9 cellular contexts compared by ENCODE assay signal in the genomic region with DNA sequence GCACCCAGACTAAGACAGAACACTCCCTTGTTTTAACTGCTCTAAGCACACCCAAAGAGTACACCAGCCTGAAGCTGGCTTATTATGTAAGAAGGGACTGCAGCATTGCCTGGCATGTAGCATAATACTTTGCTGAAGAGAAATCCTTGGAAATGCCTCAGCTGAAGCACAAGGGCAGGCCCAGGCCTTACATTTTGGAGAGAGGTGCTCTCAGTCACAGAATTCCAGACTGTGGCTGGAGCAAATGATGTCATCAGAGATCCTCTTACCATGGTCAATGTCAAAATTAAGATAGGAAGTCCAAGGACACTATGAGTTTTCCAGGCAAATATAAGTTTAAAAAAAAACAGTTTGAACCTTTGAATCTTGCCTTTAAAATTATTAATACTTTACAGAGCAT. TPM values are rescaled to one million over a fixed set of nuclear protein-coding genes. Genes with fewer than 3 reads are reported as not detected.
DNase-seq lines count a peak whose midpoint lies in the region; ATAC-seq, FAIRE-seq and TF ChIP-seq lines count a peak whose summit lies in the region.
"Had no signal": no experiment of that assay in that cellular context is flagged by ENCODE, and none has a peak within 500 bp of the region (broad histone marks: within the 10 kb centered on the region; RNA-seq: fewer than 3 reads in every experiment).

No MANE protein-coding gene starts in this region.

- no peak overlapping the region for H3K27ac ChIP-seq in CD8-positive, alpha-beta T cell (ENCODE audit: low read depth, low read length)
- no peak overlapping the region for H3K27ac ChIP-seq in HEK293 (ENCODE audit: extremely low read depth, low read depth, low read length)
- no peak overlapping the region for H3K27ac ChIP-seq in K562 (ENCODE audit: extremely low read depth, low read depth, low read length)
- peak overlapping the region; percentile 2 for H3K27ac ChIP-seq in naive thymus-derived CD4-positive, alpha-beta T cell (ENCODE audit: low read depth, low read length)
- no peak overlapping the region for H3K27ac ChIP-seq in colonic mucosa

- in situ Hi-C loops in K562 (cut with MboI) = no loop called here

- no peak for TF ChIP-seq CTCF in CD8-positive, alpha-beta T cell (IDR thresholded peaks at IDR 0.05)
- TF ChIP-seq CTCF in HEK293 (tag by site-specific recombination; IDR thresholded peaks at IDR 0.05) (no peak), K562 (IDR thresholded peaks at IDR 0.05 in 2 of 3, conservative IDR thresholded peaks at IDR 0.05 in 1 of 3; ENCODE audit: insufficient read depth in 2 of 3, low read depth in 1 of 3, low read length in 3 of 3) (no peak), colonic mucosa (IDR thresholded peaks at IDR 0.05) (no peak)

- DNase-seq in CD8-positive, alpha-beta T cell = no peak
- no peak for DNase-seq in K562 (ENCODE audit: extremely low read depth in 1 of 4, low spot score in 3 of 4)
- DNase-seq in naive thymus-derived CD4-positive, alpha-beta T cell = no peak
- no peak for DNase-seq in NCI-H1092 treated with DMSO at 0.1 percent for 48 hours (lab: John Stamatoyannopoulos, UW)
- no peak for DNase-seq in DMS153 treated with DMSO at 0.1 percent for 48 hours (lab: John Stamatoyannopoulos, UW; ENCODE audit: unreplicated experiment)
- no peak for DNase-seq in colonic mucosa
- DNase-seq: NCI-H1436 had no signal

- BruUV-seq in K562 (replicated peaks; lab: Mats Ljungman, UMichigan) = TSS peak; percentile 42

- no peaks in the 10 kb centered on the region for H3K9me1 ChIP-seq in K562 (ENCODE audit: control insufficient read depth, insufficient read depth, low read length)

- H3K79me2 ChIP-seq in K562 (ENCODE audit: control insufficient read depth, insufficient read depth, low read length) = peaks cover 10% of the 10 kb centered on the region; the same call in 1 of the 3 replicates

- H3K4me2 ChIP-seq in K562 (ENCODE audit: insufficient read depth, low read length) = peak overlapping the region; percentile 46

- no peak overlapping the region for H3K4me3 ChIP-seq in CD8-positive, alpha-beta T cell (ENCODE audit: low read depth, low read length)
- H3K4me3 ChIP-seq in HEK293 (ENCODE audit: low read depth, low read length) (no peak overlapping the region), K562 (no peak overlapping the region), colonic mucosa (no peak overlapping the region)
- H3K4me3 ChIP-seq in naive thymus-derived CD4-positive, alpha-beta T cell (ENCODE audit: low read length) = peak overlapping the region; percentile 20

- H3K4me3 Mint-ChIP-seq in CD8-positive, alpha-beta T cell = peak overlapping the region; percentile 82
- H3K4me3 Mint-ChIP-seq in naive thymus-derived CD4-positive, alpha-beta T cell = peak overlapping the region; percentile 30 to 83 (median 74)

- H3K4me1 ChIP-seq in CD8-positive, alpha-beta T cell (ENCODE audit: insufficient read depth, low read length) = peaks cover 65% of the 10 kb centered on the region
- H3K4me1 ChIP-seq in HEK293 (ENCODE audit: control insufficient read depth, insufficient read depth, low read length) (peaks cover 9% of the 10 kb centered on the region), K562 (replicated peaks in 1 of 2; ENCODE audit: control insufficient read depth in 2 of 2, insufficient read depth in 2 of 2, low read length in 2 of 2) (peaks cover 16 to 19% of the 10 kb centered on the region in 2 experiments), colonic mucosa (no peaks in the 10 kb centered on the region)
- peaks cover 17 to 51% of the 10 kb centered on the region in 2 donors for H3K4me1 ChIP-seq in naive thymus-derived CD4-positive, alpha-beta T cell (ENCODE audit: control insufficient read depth in 2 of 2, insufficient read depth in 2 of 2, low read length in 2 of 2)

- H3K27me3 ChIP-seq in CD8-positive, alpha-beta T cell (ENCODE audit: insufficient read depth, low read length) = no peaks in the 10 kb centered on the region
- H3K27me3 ChIP-seq in K562 (ENCODE audit: control insufficient read depth in 2 of 2, insufficient read depth in 2 of 2, low read length in 2 of 2) (no peaks in the 10 kb centered on the region), colonic mucosa (peaks cover 6% of the 10 kb centered on the region)
- H3K27me3 ChIP-seq in naive thymus-derived CD4-positive, alpha-beta T cell (ENCODE audit: control insufficient read depth in 2 of 2, insufficient read depth in 2 of 2, low read length in 2 of 2) = no peaks in the 10 kb centered on the region

- H3K36me3 Mint-ChIP-seq in CD8-positive, alpha-beta T cell = peaks cover 7% of the 10 kb centered on the region
- H3K36me3 Mint-ChIP-seq in naive thymus-derived CD4-positive, alpha-beta T cell = peaks cover 0 to 23% (median 0%) of the 10 kb centered on the region in 5 donors

- FAIRE-seq in K562 (lab: Jason Lieb, UNC) = no peak

- TF ChIP-seq POLR2A in K562 (conservative IDR thresholded peaks at IDR 0.05) = no peak

- no peaks in the 10 kb centered on the region for H3K9me3 ChIP-seq in CD8-positive, alpha-beta T cell (ENCODE audit: low read length)
- no peaks in the 10 kb centered on the region for H3K9me3 ChIP-seq in HEK293 (ENCODE audit: control insufficient read depth, insufficient read depth, low read depth, low read length)
- H3K9me3 ChIP-seq in K562 (replicated peaks; ENCODE audit: control insufficient read depth, insufficient read depth, low read depth, low read length) = no peaks in the 10 kb centered on the region; the same call in 1 of the 2 replicates
- no peaks in the 10 kb centered on the region for H3K9me3 ChIP-seq in naive thymus-derived CD4-positive, alpha-beta T cell (ENCODE audit: control insufficient read depth in 2 of 3, low read length in 3 of 3)
- H3K9me3 ChIP-seq in colonic mucosa = no peaks in the 10 kb centered on the region

- no peaks in the 10 kb centered on the region for H3K36me3 ChIP-seq in CD8-positive, alpha-beta T cell (ENCODE audit: insufficient read depth, low read length)
- H3K36me3 ChIP-seq in HEK293 (ENCODE audit: control insufficient read depth in 2 of 2, insufficient read depth in 1 of 2, low read length in 2 of 2) = no peaks in the 10 kb centered on the region
- H3K36me3 ChIP-seq in K562 (ENCODE audit: control insufficient read depth, insufficient read depth, low read length) = no peaks in the 10 kb centered on the region; the same call in 2 of the 3 replicates
- H3K36me3 ChIP-seq in naive thymus-derived CD4-positive, alpha-beta T cell (ENCODE audit: control insufficient read depth in 2 of 3, insufficient read depth in 3 of 3, low read length in 3 of 3) = no peaks in the 10 kb centered on the region
- no peaks in the 10 kb centered on the region for H3K36me3 ChIP-seq in colonic mucosa

- TF ChIP-seq RAD21 in K562 (CRISPR knock-in tag; conservative IDR thresholded peaks at IDR 0.05 in 1 of 2, IDR thresholded peaks at IDR 0.05 in 1 of 2) = no peak

- H3K9ac ChIP-seq in K562 (ENCODE audit: insufficient read depth in 1 of 2, low read depth in 2 of 2, low read length in 2 of 2) (no peak overlapping the region), colonic mucosa (ENCODE audit: low read depth in 2 of 2, low read length in 2 of 2) (no peak overlapping the region)

- TF ChIP-seq EP300 in K562 (IDR thresholded peaks at IDR 0.05; ENCODE audit: low read length) = no peak

- H2AFZ ChIP-seq in K562 (ENCODE audit: low read depth, low read length) = no peak overlapping the region

- POLR2A ChIA-PET in CD8-positive, alpha-beta T cell (lab: Charles Lee) = interaction anchor here (0.7 to 1.3 kb wide), 3 partner anchors 12 to 113 kb away, joined by 3 to 4 read pairs (median 3); partner anchors contain the start of gene ARHGEF6
- POLR2A ChIA-PET in HEK293 (lab: Yijun Ruan, JAX) (interaction anchor here (2.3 kb wide), 1 partner anchor 115 kb away, joined by 11 read pairs; the partner anchor contains the start of gene RBMX), K562 (lab: Yijun Ruan, JAX) (interaction anchor here (0.7 to 4.0 kb wide), 4 partner anchors 14 to 113 kb away, joined by 3 to 14 read pairs (median 6); no protein-coding TSS in a partner anchor)
- POLR2A ChIA-PET in naive thymus-derived CD4-positive, alpha-beta T cell (lab: Charles Lee) = interaction anchor here (0.7 to 3.8 kb wide), 4 partner anchors 14 to 113 kb away, joined by 3 to 29 read pairs (median 9); partner anchors contain the start of genes ARHGEF6 and RBMX

- no peak for ATAC-seq in CD8-positive, alpha-beta T cell
- ATAC-seq in K562 (no peak), HG03565 (IDR thresholded peaks at IDR 0.05; ENCODE audit: unreplicated experiment) (no peak)
- no peak for ATAC-seq in naive thymus-derived CD4-positive, alpha-beta T cell

- intact Hi-C loops in CD8-positive, alpha-beta T cell (cut with DNase I, micrococcal nuclease) = loop anchor here (2.0 to 10.0 kb wide), 4 partner anchors 15 to 286 kb away; partner anchors contain the start of gene ARHGEF6 (in 1 of the 2)
- intact Hi-C loops in K562 (cut with micrococcal nuclease) = loop anchor here (2.0 to 5.0 kb wide), 4 partner anchors 17 to 159 kb away; no protein-coding TSS in a partner anchor
- intact Hi-C loops in naive thymus-derived CD4-positive, alpha-beta T cell (cut with micrococcal nuclease) = loop anchor here (2.0 to 5.0 kb wide), 6 partner anchors 13 to 179 kb away; partner anchors contain the start of gene RBMX (in 1 of the 2)
- intact Hi-C loops in colonic mucosa (cut with DNase I) = no loop called here

- H3K9me3 Mint-ChIP-seq in CD8-positive, alpha-beta T cell = no peaks in the 10 kb centered on the region
- no peaks in the 10 kb centered on the region for H3K9me3 Mint-ChIP-seq in naive thymus-derived CD4-positive, alpha-beta T cell

- H3K27me3 Mint-ChIP-seq in CD8-positive, alpha-beta T cell (ENCODE audit: low read depth) = no peaks in the 10 kb centered on the region
- no peaks in the 10 kb centered on the region for H3K27me3 Mint-ChIP-seq in naive thymus-derived CD4-positive, alpha-beta T cell

- no peaks in the 10 kb centered on the region for H4K20me1 ChIP-seq in K562 (replicated peaks; ENCODE audit: control insufficient read depth, insufficient read depth, low read length)

- peaks cover 65% of the 10 kb centered on the region for H3K4me1 Mint-ChIP-seq in CD8-positive, alpha-beta T cell (ENCODE audit: low read depth)
- peaks cover 17 to 74% (median 62%) of the 10 kb centered on the region in 7 donors for H3K4me1 Mint-ChIP-seq in naive thymus-derived CD4-positive, alpha-beta T cell

- CTCF ChIA-PET in CD8-positive, alpha-beta T cell (lab: Charles Lee) = interaction anchor here (0.7 to 1.2 kb wide), 3 partner anchors 40 to 53 kb away, joined by 3 read pairs; no protein-coding TSS in a partner anchor
- CTCF ChIA-PET in HEK293 (lab: Yijun Ruan, JAX) = interaction anchor here (0.7 to 0.9 kb wide), 2 partner anchors 38 to 58 kb away, joined by 3 read pairs; no protein-coding TSS in a partner anchor
- CTCF ChIA-PET in K562 (lab: Yijun Ruan, JAX; ENCODE audit: low intra/inter-chr PET ratio) = no interaction called here
- CTCF ChIA-PET in naive thymus-derived CD4-positive, alpha-beta T cell (lab: Charles Lee) = no interaction called here

- H3K27ac Mint-ChIP-seq in CD8-positive, alpha-beta T cell = peak overlapping the region; percentile 12
- peak overlapping the region; percentile 51 to 87 (median 76) for H3K27ac Mint-ChIP-seq in naive thymus-derived CD4-positive, alpha-beta T cell

RNA-seq across cellular contexts. Expression of gene ARHGEF6, which starts 14.8 kb away (rescaled TPM):
- total RNA-seq in CD8-positive, alpha-beta T cell = 10 to 100 TPM; 32.2 to 33.2 TPM
- total RNA-seq in K562 (2011; cell fraction: chromatin; rRNA removed; ENCODE audit: low replicate concordance) = 2.3 and 4.7 TPM in 2 replicates
- total RNA-seq in K562 (2011; cell fraction: nucleolus; rRNA removed) = 1.3 TPM in 2 replicates
- 2.0 and 4.1 TPM in 2 replicates for total RNA-seq in K562 (2011; cell fraction: nucleoplasm; rRNA removed)
- 7.4 and 9.5 TPM in 2 replicates for total RNA-seq in K562 (2014; rRNA removed)
- total RNA-seq in K562 (2014; rRNA removed; fragmentation: Illumina TruSeq; extraction: Trizol) = 14.3 and 15.9 TPM in 2 replicates
- 20.7 and 22.1 TPM in 2 replicates for total RNA-seq in K562 (2015; rRNA removed; fragmentation: Illumina TruSeq; extraction: Trizol)
- total RNA-seq in K562 (2021) = 10.4 and 10.9 TPM in 2 replicates
- 15.1 and 15.3 TPM in 2 replicates for polyA plus RNA-seq in K562 (2011; rRNA removed)
- 4.4 and 8.8 TPM in 2 replicates for polyA plus RNA-seq in K562 (2011; cell fraction: cytosol; rRNA removed)
- polyA plus RNA-seq in K562 (2011; cell fraction: nucleus; rRNA removed) = 8.9 and 13.1 TPM in 2 replicates
- polyA plus RNA-seq in K562 (2012) = 24.2 and 44.4 TPM in 2 replicates
- 15.2 and 18.0 TPM in 2 replicates for polyA plus RNA-seq in K562 (2014; fragmentation: Illumina TruSeq; extraction: Trizol)
- 1 to 10 TPM; 2.9 to 5.0 TPM for polyA plus RNA-seq in K562 (2014; fragmentation: Nextera tagmentation; extraction: Ambion mirVana)
- polyA plus RNA-seq in K562 (2014; rRNA removed) = 13.3 and 14.1 TPM in 2 replicates
- 13.3 and 15.4 TPM in 2 replicates for polyA minus RNA-seq in K562 (2011; rRNA and poly(A)+ RNA removed)
- 4.0 and 5.6 TPM in 2 replicates for polyA minus RNA-seq in K562 (2011; cell fraction: cytosol; rRNA and poly(A)+ RNA removed)
- 2.4 and 7.1 TPM in 2 replicates for polyA minus RNA-seq in K562 (2011; cell fraction: nucleus; rRNA and poly(A)+ RNA removed)
- total RNA-seq in naive thymus-derived CD4-positive, alpha-beta T cell = 100 to 1,000 TPM in 1 of 5 experiments, 10 to 100 TPM in 4; 66.1 to 102 (median 81.5) TPM
- 10 to 100 TPM; 88.2 to 99.0 TPM for polyA plus RNA-seq in naive thymus-derived CD4-positive, alpha-beta T cell
- 1 to 10 TPM; 2.7 to 5.7 TPM for total RNA-seq in colonic mucosa

Comparison
In these comparisons a context has a peak if more than half of its experiments do, and no peak if none do; other contexts are left out.
1. CTCF ChIA-PET loops: an anchor here in CD8-positive, alpha-beta T cell (0.7 to 1.2 kb wide) and HEK293 (0.7 to 0.9 kb wide); none called in K562 and naive thymus-derived CD4-positive, alpha-beta T cell.